ENCODE assay signal across 8 cellular contexts in the genomic region with DNA sequence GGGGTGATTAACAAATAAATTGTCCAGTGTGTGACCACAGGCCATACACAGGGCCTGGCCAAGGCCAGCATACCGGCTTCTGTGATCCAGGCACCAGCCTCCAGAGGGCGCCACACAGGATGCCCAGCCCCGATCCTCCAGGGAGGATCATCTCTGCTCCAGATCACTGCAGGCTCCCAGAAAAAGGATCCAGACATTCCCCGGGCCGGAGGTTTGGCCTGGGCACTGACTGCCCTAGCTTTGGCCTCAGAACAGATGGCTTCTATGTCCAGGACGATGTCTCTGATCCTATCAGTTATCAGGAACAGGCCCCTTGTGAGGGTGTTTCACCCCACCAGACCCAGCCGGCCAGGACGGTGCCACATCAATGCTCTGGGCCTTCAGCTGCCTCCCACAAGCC.
DNase-seq lines count a peak whose midpoint lies in the region; ATAC-seq and TF ChIP-seq lines count a peak whose summit lies in the region.

No MANE protein-coding gene starts in this region.

- H3F3A ChIP-seq in SK-N-SH (replicated peaks; ENCODE audit: insufficient read depth) (no peaks in the 10 kb centered on the region), neural progenitor cell (ENCODE audit: low read depth) (peaks cover 22% of the 10 kb centered on the region)

- H3K27me3 ChIP-seq in SK-N-SH (ENCODE audit: insufficient read depth), result no peaks in the 10 kb centered on the region
- no peaks in the 10 kb centered on the region for H3K27me3 ChIP-seq in neural progenitor cell

- POLR2A ChIA-PET in SK-N-SH (lab: Yijun Ruan, JAX), result interaction anchor here (0.7 to 1.0 kb wide), 2 partner anchors 54 to 68 kb away, joined by 3 to 4 read pairs; no protein-coding TSS in a partner anchor

- H3K4me2 ChIP-seq in SK-N-SH (no peak overlapping the region), neural progenitor cell (no peak overlapping the region)

- H3K27me3 Mint-ChIP-seq in HFFc6 (ENCODE audit: insufficient read depth) (peaks cover 19% of the 10 kb centered on the region), neural progenitor cell (ENCODE audit: insufficient read depth, low read depth) (peaks cover 16% of the 10 kb centered on the region)

- TF ChIP-seq RAD21 in SK-N-SH (IDR thresholded peaks at IDR 0.05; ENCODE audit: low read length), result peak; percentile 72

- TF ChIP-seq CTCF in HFFc6 (IDR thresholded peaks at IDR 0.05) (peak; percentile 87), SK-N-SH (IDR thresholded peaks at IDR 0.05) (peak; percentile 78), neural progenitor cell (IDR thresholded peaks at IDR 0.05) (peak; percentile 90)

- H3K36me3 ChIP-seq in SK-N-SH (replicated peaks in 1 of 2; ENCODE audit: control insufficient read depth in 1 of 2, insufficient read depth in 2 of 2, low read length in 1 of 2) (no peaks in the 10 kb centered on the region), neural progenitor cell (no peaks in the 10 kb centered on the region)

- CTCF ChIA-PET in SK-N-SH (lab: Yijun Ruan, JAX), result interaction anchor here (0.5 to 2.2 kb wide), 26 partner anchors 9 to 305 kb away, joined by 3 to 16 read pairs (median 4); partner anchors contain the start of gene LMO1

- H3K9ac ChIP-seq in SK-N-SH (no peak overlapping the region), neural progenitor cell (no peak overlapping the region)

- 30% methylated on average over 4 of the region's 8 CpGs for WGBS in SK-N-SH (ENCODE audit: low lambda C conversion rate)

- H3K9me3 ChIP-seq in SK-N-SH (no peaks in the 10 kb centered on the region), neural progenitor cell (ENCODE audit: low read depth) (no peaks in the 10 kb centered on the region)

- no peaks in the 10 kb centered on the region for H3K36me3 Mint-ChIP-seq in HFFc6 (ENCODE audit: low read depth)
- H3K36me3 Mint-ChIP-seq in neural progenitor cell, result no peaks in the 10 kb centered on the region

- no peaks in the 10 kb centered on the region for H3K9me2 ChIP-seq in SK-N-SH

- no peak for ATAC-seq in HG03439 (IDR thresholded peaks at IDR 0.05; ENCODE audit: unreplicated experiment)

- no peak for TF ChIP-seq POLR2A in erythroblast (IDR thresholded peaks at IDR 0.05; ENCODE audit: low read length)

- H4K20me1 ChIP-seq in SK-N-SH (ENCODE audit: insufficient read depth) (no peaks in the 10 kb centered on the region), neural progenitor cell (ENCODE audit: low read depth) (peaks cover 14% of the 10 kb centered on the region)

- peak; percentile 52 for DNase-seq in NCI-H2196 (lab: John Stamatoyannopoulos, UW; ENCODE audit: unreplicated experiment)
- DNase-seq in NCI-H2196 treated with DMSO at 0.1 percent for 48 hours (lab: John Stamatoyannopoulos, UW; ENCODE audit: unreplicated experiment), result no peak
- DNase-seq in HFFc6, result peak; percentile 24
- peak; percentile 94 for DNase-seq in SK-N-SH
- peak; percentile 20 to 54 for DNase-seq in erythroblast (lab: John Stamatoyannopoulos, UW)
- DNase-seq in neural progenitor cell (ENCODE audit: low spot score), result peak; percentile 67
- DNase-seq in ureter (ENCODE audit: low spot score), result no peak

- H3K27ac ChIP-seq in SK-N-SH (ENCODE audit: low read depth in 2 of 2, low read length in 1 of 2) (peak overlapping the region in 1 of 2 experiments; percentile 72; a peak in 2 of 4 replicates), neural progenitor cell (no peak overlapping the region)

- H3K4me3 ChIP-seq in SK-N-SH (ENCODE audit: low read depth in 2 of 2, low read length in 1 of 2) (no peak overlapping the region; a peak in 1 of 4 replicates), neural progenitor cell (no peak overlapping the region)

- H3K4me1 Mint-ChIP-seq in HFFc6 (ENCODE audit: low read depth), result 0 out of 2 replicates have a peak, but pooled peaks cover 5% of the 10 kb centered on the region
- H3K4me1 Mint-ChIP-seq in neural progenitor cell, result peaks cover 77% of the 10 kb centered on the region

- H3K27ac Mint-ChIP-seq in HFFc6 (no peak overlapping the region), neural progenitor cell (peak overlapping the region; percentile 23)

- peak in 1 of 2 experiments; percentile 66; a peak in 1 of 4 replicates for TF ChIP-seq EP300 in SK-N-SH (IDR thresholded peaks at IDR 0.05; ENCODE audit: borderline replicate concordance in 1 of 2, low read depth in 1 of 2, low read length in 1 of 2)

- H3K9me3 Mint-ChIP-seq in HFFc6 (no peaks in the 10 kb centered on the region), neural progenitor cell (no peaks in the 10 kb centered on the region)

- H3K4me3 Mint-ChIP-seq in HFFc6 (no peak overlapping the region), neural progenitor cell (no peak overlapping the region)

- peaks cover 0 to 40% of the 10 kb centered on the region in 2 experiments; a peak in 1 of 4 replicates for H3K4me1 ChIP-seq in SK-N-SH (ENCODE audit: control insufficient read depth in 1 of 2, insufficient read depth in 2 of 2, low read depth in 1 of 2, low read length in 1 of 2)
- peaks cover 35% of the 10 kb centered on the region for H3K4me1 ChIP-seq in neural progenitor cell

- H2AFZ ChIP-seq in SK-N-SH (ENCODE audit: low read depth), result no peak overlapping the region
- no peak overlapping the region for H2AFZ ChIP-seq in neural progenitor cell (replicated peaks)

- H3K79me2 ChIP-seq in SK-N-SH (ENCODE audit: insufficient read depth) (no peaks in the 10 kb centered on the region), neural progenitor cell (ENCODE audit: low read depth) (no peaks in the 10 kb centered on the region)

TF ChIP-seq in SK-N-SH, 30 proteins besides CTCF, POLR2A, EP300 and RAD21 (continues in another document):
- TF ChIP-seq RCOR1 (IDR thresholded peaks at IDR 0.05; ENCODE audit: low read length) (peak; percentile 69), SIN3A (IDR thresholded peaks at IDR 0.05; ENCODE audit: borderline replicate concordance, low read depth, low read length) (no peak), MEF2A (IDR thresholded peaks at IDR 0.05; ENCODE audit: borderline replicate concordance, low read depth) (no peak), TEAD4 (IDR thresholded peaks at IDR 0.05; ENCODE audit: borderline replicate concordance, insufficient read depth) (no peak), NFIC (IDR thresholded peaks at IDR 0.05; ENCODE audit: borderline replicate concordance) (no peak), YY1 (IDR thresholded peaks at IDR 0.05; ENCODE audit: low read depth) (no peak), RXRA (IDR thresholded peaks at IDR 0.05; ENCODE audit: borderline replicate concordance, low read depth) (no peak), FOSL2 (IDR thresholded peaks at IDR 0.05; ENCODE audit: borderline replicate concordance, low read depth) (no peak), ZBTB33 (IDR thresholded peaks at IDR 0.05; ENCODE audit: borderline replicate concordance, low read depth) (no peak), MXI1 (IDR thresholded peaks at IDR 0.05; ENCODE audit: low read depth, low read length) (0 out of 2 replicates have a peak, but pooled peaks have one; percentile 30), RFX5 (IDR thresholded peaks at IDR 0.05; ENCODE audit: low read length) (no peak), TCF12 (IDR thresholded peaks at IDR 0.05) (no peak), POLR2AphosphoS5 (IDR thresholded peaks at IDR 0.05; ENCODE audit: low read depth, low read length) (no peak), FOXM1 (IDR thresholded peaks at IDR 0.05; ENCODE audit: low read depth) (no peak), CHD2 (IDR thresholded peaks at IDR 0.05; ENCODE audit: low read length, partially characterized antibody) (peak; percentile 74), JUND (IDR thresholded peaks at IDR 0.05) (no peak), FOXJ3 (CRISPR knock-in tag; IDR thresholded peaks at IDR 0.05) (no peak), EZH2phosphoT487 (IDR thresholded peaks at IDR 0.05; ENCODE audit: borderline replicate concordance, low read depth) (no peak)
- TF ChIP-seq, protein P1, sequence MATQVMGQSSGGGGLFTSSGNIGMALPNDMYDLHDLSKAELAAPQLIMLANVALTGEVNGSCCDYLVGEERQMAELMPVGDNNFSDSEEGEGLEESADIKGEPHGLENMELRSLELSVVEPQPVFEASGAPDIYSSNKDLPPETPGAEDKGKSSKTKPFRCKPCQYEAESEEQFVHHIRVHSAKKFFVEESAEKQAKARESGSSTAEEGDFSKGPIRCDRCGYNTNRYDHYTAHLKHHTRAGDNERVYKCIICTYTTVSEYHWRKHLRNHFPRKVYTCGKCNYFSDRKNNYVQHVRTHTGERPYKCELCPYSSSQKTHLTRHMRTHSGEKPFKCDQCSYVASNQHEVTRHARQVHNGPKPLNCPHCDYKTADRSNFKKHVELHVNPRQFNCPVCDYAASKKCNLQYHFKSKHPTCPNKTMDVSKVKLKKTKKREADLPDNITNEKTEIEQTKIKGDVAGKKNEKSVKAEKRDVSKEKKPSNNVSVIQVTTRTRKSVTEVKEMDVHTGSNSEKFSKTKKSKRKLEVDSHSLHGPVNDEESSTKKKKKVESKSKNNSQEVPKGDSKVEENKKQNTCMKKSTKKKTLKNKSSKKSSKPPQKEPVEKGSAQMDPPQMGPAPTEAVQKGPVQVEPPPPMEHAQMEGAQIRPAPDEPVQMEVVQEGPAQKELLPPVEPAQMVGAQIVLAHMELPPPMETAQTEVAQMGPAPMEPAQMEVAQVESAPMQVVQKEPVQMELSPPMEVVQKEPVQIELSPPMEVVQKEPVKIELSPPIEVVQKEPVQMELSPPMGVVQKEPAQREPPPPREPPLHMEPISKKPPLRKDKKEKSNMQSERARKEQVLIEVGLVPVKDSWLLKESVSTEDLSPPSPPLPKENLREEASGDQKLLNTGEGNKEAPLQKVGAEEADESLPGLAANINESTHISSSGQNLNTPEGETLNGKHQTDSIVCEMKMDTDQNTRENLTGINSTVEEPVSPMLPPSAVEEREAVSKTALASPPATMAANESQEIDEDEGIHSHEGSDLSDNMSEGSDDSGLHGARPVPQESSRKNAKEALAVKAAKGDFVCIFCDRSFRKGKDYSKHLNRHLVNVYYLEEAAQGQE (IDR thresholded peaks at IDR 0.05; ENCODE audit: low read depth, low read length), result no peak

Comparison
In these comparisons a context has a peak if more than half of its experiments do, and no peak if none do; other contexts are left out.
1. DNase-seq: peak in NCI-H2196 (single experiment), HFFc6 (single experiment), SK-N-SH (single experiment), erythroblast (2 of 2) and neural progenitor cell (single experiment); none in NCI-H2196 treated with DMSO at 0.1 percent for 48 hours (single experiment) and ureter (single experiment).
2. Peak in every context shown above with its lines, with median percentiles within 50 percentile points of each other: CTCF ChIP-seq.